ENCODE assay signal across 19 cellular contexts in genomic region chr19:28596561-28597071, GRCh38.
A peak's percentile ranks its signal among the peaks of the same experiment; 100 is the strongest.
DNase-seq lines count a peak whose midpoint lies in the region; ATAC-seq and TF ChIP-seq lines count a peak whose summit lies in the region.
"Had no signal": no experiment of that assay in that cellular context is flagged by ENCODE, and none has a peak within 500 bp of the region (broad histone marks: within the 10 kb centered on the region; RNA-seq: fewer than 3 reads in every experiment).

No MANE protein-coding gene starts in this region.

- H3K36me3 Mint-ChIP-seq in nephron progenitor cell (ENCODE audit: low read depth), result no peaks in the 10 kb centered on the region
- no peaks in the 10 kb centered on the region for H3K36me3 Mint-ChIP-seq in activated CD4-positive, alpha-beta T cell treated with anti-CD3 and anti-CD28 coated beads for 36 hours (ENCODE audit: low read depth)

- H3K4me2 ChIP-seq in Karpas-422 (ENCODE audit: low read depth, low read length, poor library complexity, severe bottlenecking), result no peak overlapping the region
- H3K4me2 ChIP-seq: A549 had no signal

- no peaks in the 10 kb centered on the region for H4K20me1 ChIP-seq in Karpas-422 (ENCODE audit: insufficient read depth, low read depth, low read length)

- no peak overlapping the region for H3K27ac Mint-ChIP-seq in nephron progenitor cell
- H3K27ac Mint-ChIP-seq in activated CD4-positive, alpha-beta T cell treated with anti-CD3 and anti-CD28 coated beads for 36 hours, result no peak overlapping the region
- H3K27ac Mint-ChIP-seq: CD4-positive, alpha-beta memory T cell; T-helper 1 cell treated with Interleukin-12 subunit alpha and Interleukin-12 subunit beta and Interleukin-4 antibody, amounts not matched to agents 30 μg/mL and 1 μg/mL, for 36 hours had no signal

- H3K4me3 ChIP-seq in Karpas-422 (ENCODE audit: low read length), result no peak overlapping the region
- H3K4me3 ChIP-seq: A549, SJCRH30 had no signal

- H3K9me3 ChIP-seq in Karpas-422 (ENCODE audit: low read length), result no peaks in the 10 kb centered on the region
- H3K9me3 ChIP-seq: SJCRH30 had no signal

- H3K4me3 Mint-ChIP-seq in nephron progenitor cell, result no peak overlapping the region
- no peak overlapping the region for H3K4me3 Mint-ChIP-seq in activated CD4-positive, alpha-beta T cell treated with anti-CD3 and anti-CD28 coated beads for 36 hours
- H3K4me3 Mint-ChIP-seq: CD4-positive, alpha-beta memory T cell; T-helper 1 cell treated with Interleukin-12 subunit alpha and Interleukin-12 subunit beta and Interleukin-4 antibody, amounts not matched to agents 30 μg/mL and 1 μg/mL, for 36 hours had no signal

- peak; percentile 71 for DNase-seq in A172 (ENCODE audit: low spot score)
- DNase-seq in NCI-H1417 (lab: John Stamatoyannopoulos, UW), result peak in 2 of 3 experiments; percentile 70 to 92
- peak; percentile 75 for DNase-seq in NCI-H774 (lab: John Stamatoyannopoulos, UW)
- peak; percentile 63 for DNase-seq in nephron progenitor cell
- no peak for DNase-seq in Karpas-422
- DNase-seq in activated CD4-positive, alpha-beta T cell treated with anti-CD3 and anti-CD28 coated beads for 36 hours, result no peak
- no peak for DNase-seq in NCI-H446 (lab: John Stamatoyannopoulos, UW)
- DNase-seq: Calu3; CD4-positive, alpha-beta memory T cell; DMS79; KG1; MV-4-11; NCI-H1694; NCI-H2081 treated with DMSO at 0.1 percent for 48 hours; NCI-H526 treated with DMSO at 0.1 percent for 48 hours; SJCRH30 had no signal

- H3K27me3 Mint-ChIP-seq in nephron progenitor cell (ENCODE audit: low read depth, poor library complexity), result peaks cover 50% of the 10 kb centered on the region
- peaks cover 1% of the 10 kb centered on the region for H3K27me3 Mint-ChIP-seq in activated CD4-positive, alpha-beta T cell treated with anti-CD3 and anti-CD28 coated beads for 36 hours
- H3K27me3 Mint-ChIP-seq: CD4-positive, alpha-beta memory T cell had no signal

- no peaks in the 10 kb centered on the region for H3K79me2 ChIP-seq in Karpas-422 (ENCODE audit: low read length)

- no peak for TF ChIP-seq CTCF in nephron progenitor cell (IDR thresholded peaks at IDR 0.05)

- no peaks in the 10 kb centered on the region for H3K36me3 ChIP-seq in Karpas-422 (ENCODE audit: insufficient read depth, low read length)
- H3K36me3 ChIP-seq: SJCRH30 had no signal

- no peak overlapping the region for H3K9ac ChIP-seq in Karpas-422 (ENCODE audit: low read length)

- H3K27me3 ChIP-seq in Karpas-422 (ENCODE audit: low read length), result peaks cover 6% of the 10 kb centered on the region; the same call in 1 of the 2 replicates

- CTCF ChIA-PET in activated CD4-positive, alpha-beta T cell treated with anti-CD3 and anti-CD28 coated beads for 36 hours (lab: Charles Lee), result interaction anchor here (0.7 to 1.7 kb wide), 2 partner anchors 13 to 385 kb away, joined by 3 to 4 read pairs; no protein-coding TSS in a partner anchor

- H3K9me2 ChIP-seq in Karpas-422 (replicated peaks; ENCODE audit: insufficient read depth, low read length), result no peaks in the 10 kb centered on the region

- no peaks in the 10 kb centered on the region for H3K9me3 Mint-ChIP-seq in nephron progenitor cell
- no peaks in the 10 kb centered on the region for H3K9me3 Mint-ChIP-seq in activated CD4-positive, alpha-beta T cell treated with anti-CD3 and anti-CD28 coated beads for 36 hours (ENCODE audit: low read depth)
- H3K9me3 Mint-ChIP-seq: T-helper 1 cell treated with Interleukin-12 subunit alpha and Interleukin-12 subunit beta and Interleukin-4 antibody, amounts not matched to agents 30 μg/mL and 1 μg/mL, for 36 hours had no signal

- ATAC-seq in activated CD4-positive, alpha-beta T cell treated with anti-CD3 and anti-CD28 coated beads for 36 hours, result no peak
- no peak for ATAC-seq in HG02798 (IDR thresholded peaks at IDR 0.05; ENCODE audit: poor library complexity, unreplicated experiment)
- ATAC-seq: A549 had no signal

- peaks cover 61% of the 10 kb centered on the region for H3K4me1 Mint-ChIP-seq in nephron progenitor cell
- H3K4me1 Mint-ChIP-seq in activated CD4-positive, alpha-beta T cell treated with anti-CD3 and anti-CD28 coated beads for 36 hours, result no peaks in the 10 kb centered on the region
- H3K4me1 Mint-ChIP-seq: CD4-positive, alpha-beta memory T cell had no signal

- POLR2A ChIA-PET in activated CD4-positive, alpha-beta T cell treated with anti-CD3 and anti-CD28 coated beads for 36 hours (lab: Charles Lee), result no interaction called here

- intact Hi-C loops in activated CD4-positive, alpha-beta T cell treated with anti-CD3 and anti-CD28 coated beads for 36 hours (cut with DNase I, micrococcal nuclease), result no loop called here

- no peaks in the 10 kb centered on the region for H3K4me1 ChIP-seq in Karpas-422 (ENCODE audit: low read length)
- H3K4me1 ChIP-seq: A549, SJCRH30 had no signal

- H2AFZ ChIP-seq in Karpas-422 (ENCODE audit: low read length), result no peak overlapping the region

- no peak overlapping the region for H3K27ac ChIP-seq in Karpas-422 (ENCODE audit: low read length)
- H3K27ac ChIP-seq: A549, SJCRH30 had no signal

Comparison
In these comparisons a context has a peak if more than half of its experiments do, and no peak if none do; other contexts are left out.
1. DNase-seq: peak in A172 (single experiment), NCI-H1417 (2 of 3), NCI-H774 (single experiment) and nephron progenitor cell (single experiment); none in Karpas-422 (single experiment), activated CD4-positive, alpha-beta T cell treated with anti-CD3 and anti-CD28 coated beads for 36 hours (single experiment) and NCI-H446 (0 of 2).